Comparison of ENCODE assay signal across 8 cellular contexts in the genomic region with DNA sequence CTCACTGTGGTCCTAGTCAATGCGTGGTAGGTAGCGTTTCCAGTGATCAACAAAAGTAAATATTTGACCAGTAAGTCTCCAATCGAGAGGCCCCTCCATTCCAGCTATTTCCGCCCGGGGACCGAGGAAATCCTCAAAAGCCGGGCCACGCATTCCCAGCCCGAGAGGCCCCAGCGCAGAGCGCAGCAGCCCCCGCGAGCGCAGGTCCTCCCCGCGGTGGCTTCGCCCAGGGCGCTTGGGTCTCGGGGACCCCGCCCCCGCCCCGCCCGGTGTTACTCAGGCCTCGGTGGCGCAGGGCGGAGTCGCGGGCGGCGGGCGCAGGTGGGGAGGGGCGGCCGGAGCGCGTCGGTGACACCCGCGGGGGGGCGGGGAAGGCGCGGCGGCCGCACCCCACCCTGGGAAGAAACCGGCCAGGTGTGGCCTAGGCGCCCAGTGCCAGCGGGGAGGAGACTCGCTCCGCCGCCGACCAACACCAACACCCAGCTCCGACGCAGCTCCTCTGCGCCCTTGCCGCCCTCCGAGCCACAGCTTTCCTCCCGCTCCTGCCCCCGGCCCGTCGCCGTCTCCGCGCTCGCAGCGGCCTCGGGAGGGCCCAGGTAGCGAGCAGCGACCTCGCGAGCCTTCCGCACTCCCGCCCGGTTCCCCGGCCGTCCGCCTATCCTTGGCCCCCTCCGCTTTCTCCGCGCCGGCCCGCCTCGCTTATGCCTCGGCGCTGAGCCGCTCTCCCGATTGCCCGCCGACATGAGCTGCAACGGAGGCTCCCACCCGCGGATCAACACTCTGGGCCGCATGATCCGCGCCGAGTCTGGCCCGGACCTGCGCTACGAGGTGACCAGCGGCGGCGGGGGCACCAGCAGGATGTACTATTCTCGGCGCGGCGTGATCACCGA. TPM values are rescaled to one million over a fixed set of nuclear protein-coding genes. Genes with fewer than 3 reads are reported as not detected.
DNase-seq lines count a peak whose midpoint lies in the region; ATAC-seq and TF ChIP-seq lines count a peak whose summit lies in the region.

A gene with protein sequence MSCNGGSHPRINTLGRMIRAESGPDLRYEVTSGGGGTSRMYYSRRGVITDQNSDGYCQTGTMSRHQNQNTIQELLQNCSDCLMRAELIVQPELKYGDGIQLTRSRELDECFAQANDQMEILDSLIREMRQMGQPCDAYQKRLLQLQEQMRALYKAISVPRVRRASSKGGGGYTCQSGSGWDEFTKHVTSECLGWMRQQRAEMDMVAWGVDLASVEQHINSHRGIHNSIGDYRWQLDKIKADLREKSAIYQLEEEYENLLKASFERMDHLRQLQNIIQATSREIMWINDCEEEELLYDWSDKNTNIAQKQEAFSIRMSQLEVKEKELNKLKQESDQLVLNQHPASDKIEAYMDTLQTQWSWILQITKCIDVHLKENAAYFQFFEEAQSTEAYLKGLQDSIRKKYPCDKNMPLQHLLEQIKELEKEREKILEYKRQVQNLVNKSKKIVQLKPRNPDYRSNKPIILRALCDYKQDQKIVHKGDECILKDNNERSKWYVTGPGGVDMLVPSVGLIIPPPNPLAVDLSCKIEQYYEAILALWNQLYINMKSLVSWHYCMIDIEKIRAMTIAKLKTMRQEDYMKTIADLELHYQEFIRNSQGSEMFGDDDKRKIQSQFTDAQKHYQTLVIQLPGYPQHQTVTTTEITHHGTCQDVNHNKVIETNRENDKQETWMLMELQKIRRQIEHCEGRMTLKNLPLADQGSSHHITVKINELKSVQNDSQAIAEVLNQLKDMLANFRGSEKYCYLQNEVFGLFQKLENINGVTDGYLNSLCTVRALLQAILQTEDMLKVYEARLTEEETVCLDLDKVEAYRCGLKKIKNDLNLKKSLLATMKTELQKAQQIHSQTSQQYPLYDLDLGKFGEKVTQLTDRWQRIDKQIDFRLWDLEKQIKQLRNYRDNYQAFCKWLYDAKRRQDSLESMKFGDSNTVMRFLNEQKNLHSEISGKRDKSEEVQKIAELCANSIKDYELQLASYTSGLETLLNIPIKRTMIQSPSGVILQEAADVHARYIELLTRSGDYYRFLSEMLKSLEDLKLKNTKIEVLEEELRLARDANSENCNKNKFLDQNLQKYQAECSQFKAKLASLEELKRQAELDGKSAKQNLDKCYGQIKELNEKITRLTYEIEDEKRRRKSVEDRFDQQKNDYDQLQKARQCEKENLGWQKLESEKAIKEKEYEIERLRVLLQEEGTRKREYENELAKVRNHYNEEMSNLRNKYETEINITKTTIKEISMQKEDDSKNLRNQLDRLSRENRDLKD (N-terminal part only) (plus strand): TSS at position 497 of the 890 bp plus-strand sequence. CDS start 245 bp downstream, at position 742.

- H3K36me3 Mint-ChIP-seq in central memory CD8-positive, alpha-beta T cell (ENCODE audit: insufficient read depth) = peaks cover 2% of the 10 kb centered on the region

- CTCF ChIA-PET in AG04450 (lab: Charles Lee) = no interaction called here
- CTCF ChIA-PET in Panc1 (lab: Charles Lee) = no interaction called here

- H3K4me3 ChIP-seq in AG04450 (ENCODE audit: low read depth, low read length) (peak within 1 kb of the TSS; percentile 63), H7 (ENCODE audit: insufficient read depth, low read depth, low read length) (peak within 1 kb of the TSS; percentile 93), Panc1 (ENCODE audit: low read depth in 2 of 2, low read length in 2 of 2) (peak within 1 kb of the TSS; percentile 50 to 61)

- peak within 1 kb of the TSS; percentile 70 for H3K4me3 Mint-ChIP-seq in central memory CD8-positive, alpha-beta T cell

- H3K36me3 ChIP-seq in H7 (replicated peaks; ENCODE audit: control insufficient read depth, insufficient read depth, low read length) (no peaks in the 10 kb centered on the region), Panc1 (ENCODE audit: control insufficient read depth, insufficient read depth, low read length) (peaks cover 2% of the 10 kb centered on the region; the same call in 1 of the 2 replicates)

- no peak within 1 kb of the TSS for H3K27ac Mint-ChIP-seq in central memory CD8-positive, alpha-beta T cell (ENCODE audit: low read depth)

- in situ Hi-C loops in Panc1 (cut with HindIII; ENCODE audit: low pct_unique_long_range_greater_than_20kb, low sequenced_read_pairs) = no loop called here

- no TSS peak for BruUV-seq in Panc1 (replicated peaks; lab: Mats Ljungman, UMichigan)

- no peaks in the 10 kb centered on the region for H3K9me3 Mint-ChIP-seq in central memory CD8-positive, alpha-beta T cell

- TF ChIP-seq CTCF in AG04450 (IDR thresholded peaks at IDR 0.05; ENCODE audit: low read depth, low read length) (no peak), Panc1 (IDR thresholded peaks at IDR 0.05) (no peak)

- peaks cover 94% of the 10 kb centered on the region for H3K27me3 Mint-ChIP-seq in central memory CD8-positive, alpha-beta T cell

- POLR2A ChIA-PET in AG04450 (lab: Yijun Ruan, JAX) = interaction anchor here (0.7 kb wide), 1 partner anchor 12 kb away, joined by 3 read pairs; no protein-coding TSS in a partner anchor
- POLR2A ChIA-PET in Panc1 (lab: Charles Lee) = no interaction called here

- no peak for DNase-seq in AG04450 (ENCODE audit: low read depth, low spot score)
- DNase-seq in H7 = peak; percentile 90
- no peak for DNase-seq in Panc1 (ENCODE audit: low read depth, low spot score)
- no peak for DNase-seq in central memory CD8-positive, alpha-beta T cell (ENCODE audit: low spot score in 2 of 2)
- DNase-seq in left colon = peak; percentile 87 to 88
- peak in 2 of 3 experiments; percentile 9 to 42 for DNase-seq in stimulated activated CD4-positive, alpha-beta T cell treated with anti-CD3 and anti-CD28 coated beads, TNF-alpha, amount 100 ng/mL, for 24 hours (ENCODE audit: low read depth in 3 of 3)
- no peak for DNase-seq in C1 segment of cervical spinal cord (lab: John Stamatoyannopoulos, UW)

- H3K27me3 ChIP-seq in AG04450 (ENCODE audit: control insufficient read depth, insufficient read depth, low read length) (peaks cover 35% of the 10 kb centered on the region), H7 (ENCODE audit: control insufficient read depth, insufficient read depth, low read length) (peaks cover 17% of the 10 kb centered on the region), Panc1 (ENCODE audit: control insufficient read depth, insufficient read depth, low read length) (peaks cover 29% of the 10 kb centered on the region)

- peaks cover 4% of the 10 kb centered on the region for H3K4me1 ChIP-seq in Panc1 (ENCODE audit: control insufficient read depth, insufficient read depth, low read length)

- H3K27ac ChIP-seq in AG04450 (ENCODE audit: low read depth, low read length) = no peak within 1 kb of the TSS
- H3K27ac ChIP-seq in Panc1 (ENCODE audit: low read length) = peak within 1 kb of the TSS; percentile 15; the same call in 1 of the 2 replicates

- ATAC-seq in Panc1 = peak; percentile 78
- ATAC-seq in central memory CD8-positive, alpha-beta T cell (replicated peaks; ENCODE audit: extremely low read depth, poor library complexity, severe bottlenecking) = no peak
- ATAC-seq in left colon = peak; percentile 78
- ATAC-seq in GM18502 (IDR thresholded peaks at IDR 0.05; ENCODE audit: poor library complexity, unreplicated experiment) = no peak

- H3K4me1 Mint-ChIP-seq in central memory CD8-positive, alpha-beta T cell = peaks cover 5% of the 10 kb centered on the region

- no peaks in the 10 kb centered on the region; the same call in 1 of the 2 replicates for H3K9me3 ChIP-seq in AG04450 (ENCODE audit: control insufficient read depth, insufficient read depth, low read length)
- H3K9me3 ChIP-seq in Panc1 (ENCODE audit: control insufficient read depth, insufficient read depth, low read depth, low read length) = no peaks in the 10 kb centered on the region

- intact Hi-C loops in Panc1 (cut with micrococcal nuclease; ENCODE audit: unreplicated experiment) (no loop called here), left colon (cut with DNase I, micrococcal nuclease) (no loop called here)

RNA-seq across cellular contexts. Expression of the gene that starts here (rescaled TPM):
- 3.6 TPM in 2 replicates for polyA plus RNA-seq in AG04450 (2011; rRNA removed)
- 7.3 and 7.4 TPM in 2 replicates for polyA minus RNA-seq in AG04450 (2011; rRNA and poly(A)+ RNA removed)
- total RNA-seq in H7 (2014; rRNA removed; shearing (Covaris generic)) = 33.9 and 58.0 TPM in 2 replicates
- 20.1 TPM for total RNA-seq in Panc1 (2021; ENCODE audit: unreplicated experiment)
- 9.9 TPM for polyA plus RNA-seq in Panc1 (2012; ENCODE audit: insufficient read length)
- 100 to 1,000 TPM; 213 to 249 TPM for total RNA-seq in left colon

Comparison
In these comparisons a context has a peak if more than half of its experiments do, and no peak if none do; other contexts are left out.
1. DNase-seq: peak in H7 (single experiment), left colon (2 of 2) and stimulated activated CD4-positive, alpha-beta T cell treated with anti-CD3 and anti-CD28 coated beads, TNF-alpha, amount 100 ng/mL, for 24 hours (2 of 3); none in AG04450 (single experiment), Panc1 (single experiment), central memory CD8-positive, alpha-beta T cell (0 of 2) and C1 segment of cervical spinal cord (0 of 14).
2. ATAC-seq: peak in Panc1 (single experiment) and left colon (single experiment); none in central memory CD8-positive, alpha-beta T cell (single experiment) and GM18502 (single experiment).
3. Peak in every context shown above with its lines, with median percentiles within 50 percentile points of each other: H3K4me3 ChIP-seq.